Comparison of ENCODE assay signal across 12 cellular contexts in genomic region chrX:70505451-70505841, GRCh38.
"Had no signal": no experiment of that assay in that cellular context is flagged by ENCODE, and none has a peak within 500 bp of the region (broad histone marks: within the 10 kb centered on the region; RNA-seq: fewer than 3 reads in every experiment).

No MANE protein-coding gene starts in this region.

- H3K36me3 ChIP-seq: ovary had no signal

- H3K4me1 Mint-ChIP-seq: neural crest cell had no signal

- H3K27me3 Mint-ChIP-seq: activated naive CD4-positive, alpha-beta T cell treated with anti-CD3 and anti-CD28 coated beads, Interleukin-2, amount 10 ng/mL, durations not matched to agents 7 days and 5 days; stimulated activated naive CD8-positive, alpha-beta T cell treated with anti-CD3 and anti-CD28 coated beads, Interleukin-15, amount 100 ng/mL, for 72 hours had no signal

- H3K4me3 ChIP-seq: ascending aorta, lung, ovary had no signal

- ATAC-seq: esophagus mucosa, left colon, sciatic nerve had no signal

- H3K4me1 ChIP-seq: ascending aorta had no signal

- DNase-seq: activated CD4-positive, alpha-beta T cell treated with anti-CD3 and anti-CD28 coated beads, Interleukin-2, amount 50 U/mL, for 4 hours; left colon; midbrain; ovary had no signal

- H3K4me3 Mint-ChIP-seq: activated naive CD4-positive, alpha-beta T cell treated with anti-CD3 and anti-CD28 coated beads, Interleukin-2, amount 10 ng/mL, durations not matched to agents 7 days and 5 days; neural crest cell; stimulated activated naive CD8-positive, alpha-beta T cell treated with anti-CD3 and anti-CD28 coated beads, Interleukin-15, amount 100 ng/mL, for 72 hours; T-helper 2 cell treated with Interferon-gamma antibody and Interleukin-4, amounts not matched to agents 5 μg/mL and 100 μg/mL, for 36 hours had no signal

- H3K27ac ChIP-seq: ascending aorta, ovary had no signal

- H3K27me3 ChIP-seq: ascending aorta, ovary had no signal

- H3K9me3 Mint-ChIP-seq: activated naive CD4-positive, alpha-beta T cell treated with anti-CD3 and anti-CD28 coated beads, Interleukin-2, amount 10 ng/mL, durations not matched to agents 7 days and 5 days; stimulated activated naive CD8-positive, alpha-beta T cell treated with anti-CD3 and anti-CD28 coated beads, Interleukin-15, amount 100 ng/mL, for 72 hours; T-helper 2 cell treated with Interferon-gamma antibody and Interleukin-4, amounts not matched to agents 5 μg/mL and 100 μg/mL, for 36 hours had no signal

- H3K9me3 ChIP-seq: ascending aorta, ovary had no signal

- H3K27ac Mint-ChIP-seq: stimulated activated naive CD8-positive, alpha-beta T cell treated with anti-CD3 and anti-CD28 coated beads, Interleukin-15, amount 100 ng/mL, for 72 hours had no signal
